In genomic region chr19:38023245-38023644, GRCh38 we compare ENCODE assay signal across 12 cellular contexts.
DNase-seq lines count a peak whose midpoint lies in the region; ATAC-seq and TF ChIP-seq lines count a peak whose summit lies in the region.
"Had no signal": no experiment of that assay in that cellular context is flagged by ENCODE, and none has a peak within 500 bp of the region (broad histone marks: within the 10 kb centered on the region; RNA-seq: fewer than 3 reads in every experiment).

No MANE protein-coding gene starts in this region.

- H3K27ac ChIP-seq in thyroid gland, result peak overlapping the region; percentile 63 to 88 (median 73)
- H3K27ac ChIP-seq: tibial artery had no signal

- no peaks in the 10 kb centered on the region for H3K36me3 ChIP-seq in thyroid gland
- H3K36me3 ChIP-seq: tibial artery had no signal

- H3K4me1 ChIP-seq in thyroid gland, result peaks cover 26 to 41% of the 10 kb centered on the region in 2 donors

- H3K9me3 ChIP-seq in thyroid gland, result no peaks in the 10 kb centered on the region
- H3K9me3 ChIP-seq: tibial artery had no signal

- H3K4me3 ChIP-seq in astrocyte of the spinal cord (ENCODE audit: low read depth, low read length), result no peak overlapping the region
- no peak overlapping the region for H3K4me3 ChIP-seq in thyroid gland (replicated peaks in 1 of 3)
- H3K4me3 ChIP-seq: tibial artery had no signal

- 65 to 67% methylated on average over 6 of the region's 6 CpGs for WGBS in thyroid gland, 2 donors

- no peaks in the 10 kb centered on the region for H3K27me3 Mint-ChIP-seq in effector memory CD8-positive, alpha-beta T cell
- H3K27me3 Mint-ChIP-seq: activated CD8-positive, alpha-beta memory T cell treated with anti-CD3 and anti-CD28 coated beads, Interleukin-2, amount 10 ng/mL, durations not matched to agents 7 days and 5 days had no signal

- no peak overlapping the region for H3K4me3 Mint-ChIP-seq in effector memory CD8-positive, alpha-beta T cell
- H3K4me3 Mint-ChIP-seq: activated CD8-positive, alpha-beta memory T cell treated with anti-CD3 and anti-CD28 coated beads, Interleukin-2, amount 10 ng/mL, durations not matched to agents 7 days and 5 days had no signal

- no peaks in the 10 kb centered on the region for H3K36me3 Mint-ChIP-seq in effector memory CD8-positive, alpha-beta T cell (ENCODE audit: insufficient read depth)
- H3K36me3 Mint-ChIP-seq: activated CD8-positive, alpha-beta memory T cell treated with anti-CD3 and anti-CD28 coated beads, Interleukin-2, amount 10 ng/mL, durations not matched to agents 7 days and 5 days had no signal

- ATAC-seq in effector memory CD8-positive, alpha-beta T cell (replicated peaks), result no peak
- ATAC-seq: activated CD8-positive, alpha-beta memory T cell treated with anti-CD3 and anti-CD28 coated beads, Interleukin-2, amount 10 ng/mL, durations not matched to agents 7 days and 5 days; right cardiac atrium had no signal

- H3K27me3 ChIP-seq in thyroid gland, result no peaks in the 10 kb centered on the region
- H3K27me3 ChIP-seq: tibial artery had no signal

- no peak for TF ChIP-seq POLR2A in thyroid gland (IDR thresholded peaks at IDR 0.05)

- peaks cover 8 to 15% of the 10 kb centered on the region in 2 donors for H3K4me1 Mint-ChIP-seq in effector memory CD8-positive, alpha-beta T cell (ENCODE audit: low read depth in 2 of 2)
- H3K4me1 Mint-ChIP-seq: activated CD8-positive, alpha-beta memory T cell treated with anti-CD3 and anti-CD28 coated beads, Interleukin-2, amount 10 ng/mL, durations not matched to agents 7 days and 5 days had no signal

- TF ChIP-seq CTCF in astrocyte of the spinal cord (IDR thresholded peaks at IDR 0.05; ENCODE audit: low read depth, low read length) (no peak), thyroid gland (IDR thresholded peaks at IDR 0.05) (no peak)

- no peaks in the 10 kb centered on the region for H3K9me3 Mint-ChIP-seq in effector memory CD8-positive, alpha-beta T cell

- peak overlapping the region in 1 of 2 donors; percentile 58 for H3K27ac Mint-ChIP-seq in effector memory CD8-positive, alpha-beta T cell
- H3K27ac Mint-ChIP-seq: activated CD8-positive, alpha-beta memory T cell treated with anti-CD3 and anti-CD28 coated beads, Interleukin-2, amount 10 ng/mL, durations not matched to agents 7 days and 5 days had no signal

- intact Hi-C loops in thyroid gland (cut with DNase I), result no loop called here

- DNase-seq in NOMO-1 treated with DMSO at 0.1 percent for 48 hours (lab: John Stamatoyannopoulos, UW; ENCODE audit: unreplicated experiment) (peak; percentile 2), NOMO-1 treated with dmso at 0.1 percent for 144 hours (lab: John Stamatoyannopoulos, UW; ENCODE audit: unreplicated experiment) (no peak), astrocyte of the spinal cord (ENCODE audit: low read depth, low spot score) (peak; percentile 46), left kidney (ENCODE audit: low read depth, low spot score) (peak; percentile 28), thyroid gland (no peak), NCI-H187 treated with DMSO at 0.1 percent for 48 hours (lab: John Stamatoyannopoulos, UW) (no peak), pons (ENCODE audit: low spot score) (no peak)
- DNase-seq in effector memory CD8-positive, alpha-beta T cell, result no peak
- DNase-seq: activated CD8-positive, alpha-beta memory T cell treated with anti-CD3 and anti-CD28 coated beads, Interleukin-2, amount 10 ng/mL, durations not matched to agents 7 days and 5 days; NCI-H226; right cardiac atrium; tibial artery had no signal

- in situ Hi-C loops in astrocyte of the spinal cord (cut with HindIII; ENCODE audit: low sequenced_read_pairs), result no loop called here

Comparison
In these comparisons a context has a peak if more than half of its experiments do, and no peak if none do; other contexts are left out.
1. DNase-seq: peak in NOMO-1 treated with DMSO at 0.1 percent for 48 hours (single experiment), astrocyte of the spinal cord (single experiment) and left kidney (single experiment); none in NOMO-1 treated with dmso at 0.1 percent for 144 hours (single experiment), thyroid gland (0 of 2), NCI-H187 treated with DMSO at 0.1 percent for 48 hours (single experiment), pons (single experiment) and effector memory CD8-positive, alpha-beta T cell (0 of 3).